ENCODE assay signal across 1 cellular context in the genomic region with DNA sequence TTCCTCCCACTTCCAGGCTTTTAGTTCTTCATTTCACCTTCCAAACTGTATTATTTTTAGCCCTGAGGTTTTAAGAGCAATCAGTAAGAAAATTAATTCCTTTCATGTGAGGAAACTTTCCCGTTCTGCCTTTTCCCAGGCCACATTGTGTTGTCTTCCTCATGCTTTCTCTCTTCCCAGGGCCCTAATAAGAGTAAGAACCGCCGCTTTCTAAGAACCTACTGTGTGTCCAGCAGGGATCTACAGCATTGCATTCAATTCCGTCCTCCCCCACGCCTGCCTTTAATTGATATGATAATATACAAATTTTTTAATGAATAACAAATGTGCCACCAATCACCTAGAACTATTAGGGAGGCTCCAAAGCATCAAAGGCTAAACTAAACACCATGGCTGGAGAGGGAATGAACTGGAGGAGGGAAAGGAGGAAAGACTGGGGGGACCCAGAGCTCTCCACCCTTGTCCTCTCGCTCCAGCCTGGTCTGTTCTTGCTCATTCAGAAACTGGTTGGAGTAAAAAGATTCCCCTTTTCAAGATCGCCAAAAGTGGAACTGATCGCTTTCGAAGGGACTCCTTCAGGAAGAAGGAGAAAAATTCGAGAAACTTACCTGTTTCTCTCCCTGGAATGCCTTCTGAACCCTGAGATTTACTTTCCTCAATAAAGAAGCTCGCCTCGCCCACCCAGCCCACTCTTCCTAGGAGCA.
TF ChIP-seq lines count a peak whose summit lies in the region.

No MANE protein-coding gene starts in this region.

TF ChIP-seq in SK-N-SH treated with all-trans-retinoic acid at 6 μM for 48 hours, 23 proteins besides CTCF, POLR2A, EP300 and RAD21 (continued from another document):
- TF ChIP-seq CSRNP3 (CRISPR knock-in tag; IDR thresholded peaks at IDR 0.05), result no peak
